8 cellular contexts compared by ENCODE assay signal in genomic region chr6:32868257-32868788, GRCh38. TPM values are rescaled to one million over a fixed set of nuclear protein-coding genes. Genes with fewer than 3 reads are reported as not detected.
DNase-seq lines count a peak whose midpoint lies in the region; ATAC-seq and TF ChIP-seq lines count a peak whose summit lies in the region.

No MANE protein-coding gene starts in this region.

- TF ChIP-seq CTCF in LNCaP clone FGC (IDR thresholded peaks at IDR 0.05; ENCODE audit: control insufficient read depth, extremely low read depth, insufficient read depth) = peak; percentile 80
- TF ChIP-seq CTCF in progenitor cell of endocrine pancreas (IDR thresholded peaks at IDR 0.05; ENCODE audit: unreplicated experiment) = peak; percentile 97
- peak; percentile 87 to 94 (median 92) for TF ChIP-seq CTCF in vagina (IDR thresholded peaks at IDR 0.05)

- peaks cover 61% of the 10 kb centered on the region for H3K27me3 Mint-ChIP-seq in progenitor cell of endocrine pancreas

- no peak overlapping the region for H3K27ac ChIP-seq in vagina

- intact Hi-C loops in vagina (cut with DNase I) = loop anchor here (5.0 kb wide), 1 partner anchor 41 kb away; no protein-coding TSS in a partner anchor

- no peaks in the 10 kb centered on the region for H3K27me3 ChIP-seq in vagina

- H3K36me3 Mint-ChIP-seq in progenitor cell of endocrine pancreas (ENCODE audit: insufficient read depth) = no peaks in the 10 kb centered on the region

- no peaks in the 10 kb centered on the region for H3K36me3 ChIP-seq in vagina

- H3K4me3 Mint-ChIP-seq in progenitor cell of endocrine pancreas (ENCODE audit: low read depth) = no peak overlapping the region

- peak; percentile 76 for DNase-seq in ELF-1 (ENCODE audit: low read depth, low spot score)
- peak; percentile 31 for DNase-seq in LNCaP clone FGC (ENCODE audit: low read depth)
- DNase-seq in activated naive CD4-positive, alpha-beta T cell treated with Interleukin-2 at 50 U/mL for 16 hours = peak; percentile 86
- DNase-seq in glomerular visceral epithelial cell (ENCODE audit: extremely low spot score) = peak; percentile 72
- peak; percentile 67 for DNase-seq in progenitor cell of endocrine pancreas (ENCODE audit: low spot score, unreplicated experiment)
- no peak for DNase-seq in vagina (ENCODE audit: extremely low spot score in 2 of 2)

- no peaks in the 10 kb centered on the region for H3K9me3 ChIP-seq in vagina

- H3K4me3 ChIP-seq in LNCaP clone FGC (ENCODE audit: low read depth, low read length) = no peak overlapping the region
- H3K4me3 ChIP-seq in vagina = no peak overlapping the region

- H3K9me3 Mint-ChIP-seq in progenitor cell of endocrine pancreas (ENCODE audit: low read depth) = no peaks in the 10 kb centered on the region

- no peak for TF ChIP-seq POLR2A in vagina (IDR thresholded peaks at IDR 0.05)

- ATAC-seq in SK-N-SH treated with all-trans-retinoic acid at 6 μM for 48 hours = peak; percentile 89
- ATAC-seq in HG03039 (IDR thresholded peaks at IDR 0.05; ENCODE audit: unreplicated experiment) = no peak

- no peaks in the 10 kb centered on the region for H3K4me1 ChIP-seq in vagina

- peaks cover 2% of the 10 kb centered on the region for H3K4me1 Mint-ChIP-seq in progenitor cell of endocrine pancreas (ENCODE audit: low read depth)

- no peak overlapping the region for H3K27ac Mint-ChIP-seq in progenitor cell of endocrine pancreas

TF ChIP-seq in SK-N-SH treated with all-trans-retinoic acid at 6 μM for 48 hours, 23 proteins besides CTCF, POLR2A, EP300 and RAD21:
- no peak for TF ChIP-seq ZNF70 (CRISPR knock-in tag; IDR thresholded peaks at IDR 0.05)
- TF ChIP-seq TSHZ2 (CRISPR knock-in tag; IDR thresholded peaks at IDR 0.05) = no peak
- TF ChIP-seq BACH2 (CRISPR knock-in tag; IDR thresholded peaks at IDR 0.05; ENCODE audit: borderline replicate concordance) = no peak
- TF ChIP-seq CREB5 (CRISPR knock-in tag; IDR thresholded peaks at IDR 0.05; ENCODE audit: low read depth) = no peak
- no peak for TF ChIP-seq CSDC2 (CRISPR knock-in tag; IDR thresholded peaks at IDR 0.05)
- TF ChIP-seq SNAI2 (CRISPR knock-in tag; IDR thresholded peaks at IDR 0.05) = no peak
- no peak for TF ChIP-seq ISL1 (CRISPR knock-in tag; IDR thresholded peaks at IDR 0.05)
- TF ChIP-seq PPARA (CRISPR knock-in tag; IDR thresholded peaks at IDR 0.05; ENCODE audit: borderline replicate concordance) = no peak
- TF ChIP-seq ZFP30 (CRISPR knock-in tag; IDR thresholded peaks at IDR 0.05) = no peak
- TF ChIP-seq ZNF565 (CRISPR knock-in tag; conservative IDR thresholded peaks at IDR 0.05; ENCODE audit: low read depth) = no peak

RNA-seq across cellular contexts. Expression of gene PSMB9, which starts 14.3 kb away (rescaled TPM):
- total RNA-seq in progenitor cell of endocrine pancreas (not detected in 2 replicates), vagina (19.6 TPM)

RNA-seq across cellular contexts. Expression of gene TAP1, which starts 14.8 kb away (rescaled TPM):
- total RNA-seq in progenitor cell of endocrine pancreas (0.50 and 1.1 TPM in 2 replicates), vagina (50.6 TPM)

RNA-seq across cellular contexts. Expression of gene PSMB8, which starts 24.5 kb away (rescaled TPM):
- total RNA-seq in progenitor cell of endocrine pancreas (0.29 TPM in 1 of 2 replicates, not detected in the other), vagina (31.9 TPM)

RNA-seq across cellular contexts. Expression of gene TAP2, which starts 29.8 kb away (rescaled TPM):
- total RNA-seq in progenitor cell of endocrine pancreas (2.0 and 5.1 TPM in 2 replicates), vagina (19.9 TPM)

RNA-seq across cellular contexts. Expression of gene HLA-DOB, which starts 51.5 kb away (rescaled TPM):
- total RNA-seq in progenitor cell of endocrine pancreas = not detected in 2 replicates
- total RNA-seq in vagina = 2.7 TPM

Comparison
In these comparisons a context has a peak if more than half of its experiments do, and no peak if none do; other contexts are left out.
1. DNase-seq: peak in ELF-1 (single experiment), LNCaP clone FGC (single experiment), activated naive CD4-positive, alpha-beta T cell treated with Interleukin-2 at 50 U/mL for 16 hours (single experiment), glomerular visceral epithelial cell (single experiment) and progenitor cell of endocrine pancreas (single experiment); none in vagina (0 of 2).
2. RNA of gene PSMB9, which starts 14.3 kb away (total RNA-seq): 19.6 TPM in vagina (single experiment); not detected in progenitor cell of endocrine pancreas; every median in the first group is over 10 times any median in the second.
3. RNA of gene TAP1, which starts 14.8 kb away (total RNA-seq): 50.6 TPM in vagina (single experiment); 0.50 to 1.1 TPM in progenitor cell of endocrine pancreas; every median in the first group is over 10 times any median in the second.
4. RNA of gene PSMB8, which starts 24.5 kb away (total RNA-seq): 31.9 TPM in vagina (single experiment); 0.29 TPM in progenitor cell of endocrine pancreas; every median in the first group is over 10 times any median in the second.
5. Peak in every context shown above with its lines, with median percentiles within 50 percentile points of each other: CTCF ChIP-seq.